ENCODE assay signal across 20 cellular contexts in genomic region chr14:33556382-33557121, GRCh38.
DNase-seq lines count a peak whose midpoint lies in the region; ATAC-seq and TF ChIP-seq lines count a peak whose summit lies in the region.
"Had no signal": no experiment of that assay in that cellular context is flagged by ENCODE, and none has a peak within 500 bp of the region (broad histone marks: within the 10 kb centered on the region; RNA-seq: fewer than 3 reads in every experiment).

No MANE protein-coding gene starts in this region.

- H3K4me3 ChIP-seq in PC-3 (ENCODE audit: low read length) (no peak overlapping the region), choroid plexus epithelial cell (ENCODE audit: low read depth, low read length) (no peak overlapping the region), gastroesophageal sphincter (no peak overlapping the region)
- H3K4me3 ChIP-seq: neural progenitor cell, uterus had no signal

- no peak for TF ChIP-seq EP300 in gastroesophageal sphincter (IDR thresholded peaks at IDR 0.05)

- POLR2A ChIA-PET in PC-3 (lab: Charles Lee; ENCODE audit: unreplicated experiment), result no interaction called here

- H3K79me2 ChIP-seq in PC-3 (ENCODE audit: low read length), result no peaks in the 10 kb centered on the region

- no peak overlapping the region for H2AFZ ChIP-seq in PC-3 (ENCODE audit: low read length)
- H2AFZ ChIP-seq: neural progenitor cell had no signal

- WGBS in gastroesophageal sphincter (ENCODE audit: low coverage in 1 of 2), 2 donors, result 89 to 97% methylated on average over 2 of the region's 2 CpGs

- H3K27ac ChIP-seq in PC-3 (ENCODE audit: low read length), result no peak overlapping the region
- no peak overlapping the region for H3K27ac ChIP-seq in gastroesophageal sphincter
- H3K27ac ChIP-seq: neural progenitor cell, uterus had no signal

- peak; percentile 40 for DNase-seq in AG20443 (ENCODE audit: low spot score)
- peak; percentile 66 for DNase-seq in PC-3
- peak; percentile 41 for DNase-seq in choroid plexus epithelial cell (ENCODE audit: low read depth)
- DNase-seq in kidney tubule cell (ENCODE audit: low spot score), result peak; percentile 43
- no peak for DNase-seq in activated naive CD4-positive, alpha-beta T cell treated with anti-CD3 and anti-CD28 coated beads, Interleukin-2, amount 50 U/mL, for 72 hours (ENCODE audit: low spot score in 2 of 2)
- no peak for DNase-seq in GM19238 (ENCODE audit: insufficient read length, low spot score)
- DNase-seq: activated CD8-positive, alpha-beta memory T cell treated with anti-CD3 and anti-CD28 coated beads for 24 hours; CD8-positive, alpha-beta T cell; cerebellar nuclear complex; glutamatergic neuron; NCI-H187 treated with DMSO at 0.1 percent for 48 hours; stimulated activated naive CD8-positive, alpha-beta T cell treated with anti-CD3 and anti-CD28 coated beads, Interleukin-15, amount 100 ng/mL, for 72 hours; T-helper 2 cell; uterus had no signal

- H3F3A ChIP-seq in PC-3 (ENCODE audit: low read length, unreplicated experiment), result no peaks in the 10 kb centered on the region

- CTCF ChIA-PET in PC-3 (lab: Charles Lee), result no interaction called here

- H3K9me3 ChIP-seq in PC-3 (ENCODE audit: low read length), result no peaks in the 10 kb centered on the region
- no peaks in the 10 kb centered on the region for H3K9me3 ChIP-seq in gastroesophageal sphincter
- H3K9me3 ChIP-seq: uterus had no signal

- H3K36me3 ChIP-seq in PC-3 (ENCODE audit: low read depth, low read length), result no peaks in the 10 kb centered on the region
- H3K36me3 ChIP-seq in gastroesophageal sphincter, result no peaks in the 10 kb centered on the region
- H3K36me3 ChIP-seq: neural progenitor cell, uterus had no signal

- no peak overlapping the region for H3K4me2 ChIP-seq in PC-3 (ENCODE audit: low read length)
- H3K4me2 ChIP-seq: neural progenitor cell had no signal

- H3K9me3 Mint-ChIP-seq in activated naive CD4-positive, alpha-beta T cell treated with anti-CD3 and anti-CD28 coated beads, Interleukin-2, amount 50 U/mL, for 72 hours, result peaks cover 0 to 7% of the 10 kb centered on the region in 2 donors
- H3K9me3 Mint-ChIP-seq: activated T-helper 17 cell treated with anti-CD3 and anti-CD28 coated beads, Interleukin-2, amount 50 U/mL, for 72 hours; CD8-positive, alpha-beta T cell; memory B cell; neural progenitor cell; stimulated activated naive CD8-positive, alpha-beta T cell treated with anti-CD3 and anti-CD28 coated beads, Interleukin-15, amount 100 ng/mL, for 72 hours had no signal

- no peak for TF ChIP-seq POLR2A in gastroesophageal sphincter (IDR thresholded peaks at IDR 0.05)

- intact Hi-C loops in PC-3 (cut with micrococcal nuclease), result no loop called here

- no peak overlapping the region for H3K9ac ChIP-seq in PC-3 (ENCODE audit: low read length)
- H3K9ac ChIP-seq: neural progenitor cell had no signal

- ATAC-seq in PC-3 (no peak; the same call in 1 of the 2 replicates), HG02759 (IDR thresholded peaks at IDR 0.05; ENCODE audit: unreplicated experiment) (no peak), gastroesophageal sphincter (no peak)
- no peak for ATAC-seq in activated naive CD4-positive, alpha-beta T cell treated with anti-CD3 and anti-CD28 coated beads, Interleukin-2, amount 50 U/mL, for 72 hours
- ATAC-seq: activated T-helper 17 cell treated with anti-CD3 and anti-CD28 coated beads, Interleukin-2, amount 50 U/mL, for 72 hours; CD8-positive, alpha-beta T cell; Right ventricle myocardium inferior; stimulated activated naive CD8-positive, alpha-beta T cell treated with anti-CD3 and anti-CD28 coated beads, Interleukin-15, amount 100 ng/mL, for 72 hours had no signal

- H4K20me1 ChIP-seq in PC-3 (ENCODE audit: low read length), result no peaks in the 10 kb centered on the region

- H3K9me2 ChIP-seq in PC-3 (replicated peaks; ENCODE audit: low read length), result no peaks in the 10 kb centered on the region

- H3K36me3 Mint-ChIP-seq in activated naive CD4-positive, alpha-beta T cell treated with anti-CD3 and anti-CD28 coated beads, Interleukin-2, amount 50 U/mL, for 72 hours, result no peaks in the 10 kb centered on the region
- H3K36me3 Mint-ChIP-seq: CD8-positive, alpha-beta T cell; memory B cell had no signal

- no peak overlapping the region for H3K27ac Mint-ChIP-seq in activated naive CD4-positive, alpha-beta T cell treated with anti-CD3 and anti-CD28 coated beads, Interleukin-2, amount 50 U/mL, for 72 hours
- H3K27ac Mint-ChIP-seq: activated T-helper 17 cell treated with anti-CD3 and anti-CD28 coated beads, Interleukin-2, amount 50 U/mL, for 72 hours; CD8-positive, alpha-beta T cell; memory B cell; neural progenitor cell; stimulated activated naive CD8-positive, alpha-beta T cell treated with anti-CD3 and anti-CD28 coated beads, Interleukin-15, amount 100 ng/mL, for 72 hours had no signal

- peaks cover 8% of the 10 kb centered on the region; the same call in 1 of the 2 replicates for H3K4me1 ChIP-seq in PC-3 (ENCODE audit: insufficient read depth, low read length)
- no peaks in the 10 kb centered on the region for H3K4me1 ChIP-seq in gastroesophageal sphincter
- H3K4me1 ChIP-seq: uterus had no signal

- no peaks in the 10 kb centered on the region for H3K27me3 ChIP-seq in PC-3 (ENCODE audit: low read length)
- H3K27me3 ChIP-seq in gastroesophageal sphincter, result no peaks in the 10 kb centered on the region
- H3K27me3 ChIP-seq: neural progenitor cell, uterus had no signal

- no TSS peak for BruUV-seq in PC-3 (replicated peaks; lab: Mats Ljungman, UMichigan)

- TF ChIP-seq CTCF in PC-3 (conservative IDR thresholded peaks at IDR 0.05; ENCODE audit: low read depth, low read length), result no peak
- TF ChIP-seq CTCF in choroid plexus epithelial cell (conservative IDR thresholded peaks at IDR 0.05; ENCODE audit: low read depth, low read length), result no peak
- no peak for TF ChIP-seq CTCF in gastroesophageal sphincter (IDR thresholded peaks at IDR 0.05)

Comparison
In these comparisons a context has a peak if more than half of its experiments do, and no peak if none do; other contexts are left out.
1. DNase-seq: peak in AG20443 (single experiment), PC-3 (single experiment), choroid plexus epithelial cell (single experiment) and kidney tubule cell (single experiment); none in activated naive CD4-positive, alpha-beta T cell treated with anti-CD3 and anti-CD28 coated beads, Interleukin-2, amount 50 U/mL, for 72 hours (0 of 2) and GM19238 (single experiment).